Comparison of ENCODE assay signal across 26 cellular contexts in genomic region chr5:146440870-146441495, GRCh38. TPM values are rescaled to one million over a fixed set of nuclear protein-coding genes. Genes with fewer than 3 reads are reported as not detected.
A peak's percentile ranks its signal among the peaks of the same experiment; 100 is the strongest.
DNase-seq lines count a peak whose midpoint lies in the region; FAIRE-seq and TF ChIP-seq lines count a peak whose summit lies in the region.
"Had no signal": no experiment of that assay in that cellular context is flagged by ENCODE, and none has a peak within 500 bp of the region (broad histone marks: within the 10 kb centered on the region; RNA-seq: fewer than 3 reads in every experiment).

No MANE protein-coding gene starts in this region.

- no peaks in the 10 kb centered on the region for H3K9me3 ChIP-seq in HEK293 (ENCODE audit: control insufficient read depth, insufficient read depth, low read depth, low read length)
- H3K9me3 ChIP-seq: HAP-1, lower lobe of right lung, mucosa of descending colon, SJCRH30, stomach, tibial artery had no signal

- FAIRE-seq in bronchial epithelial cell (lab: Jason Lieb, UNC) = no peak
- FAIRE-seq: GM18507, RCC 7860 had no signal

- POLR2A ChIA-PET in HEK293 (lab: Yijun Ruan, JAX) = no interaction called here

- DNase-seq in AG20443 (ENCODE audit: low spot score) (peak; percentile 35), bronchial epithelial cell (ENCODE audit: low read depth) (peak; percentile 38), iris pigment epithelial cell (ENCODE audit: low read depth) (peak; percentile 11), amniotic stem cell (lab: John Stamatoyannopoulos, UW) (no peak), activated gamma-delta T cell treated with Interleukin-2 at 50 U/mL for 16 hours (no peak), NCI-H1417 (lab: John Stamatoyannopoulos, UW) (no peak)
- no peak for DNase-seq in activated CD4-positive, CD25-positive, alpha-beta regulatory T cell treated with anti-CD3 and anti-CD28 coated beads, Interleukin-2, amount 50 U/mL, for 72 hours
- DNase-seq: activated CD8-positive, alpha-beta T cell treated with anti-CD3 and anti-CD28 coated beads, Interleukin-2, amount 10 ng/mL, durations not matched to agents 7 days and 5 days; activated T-cell treated with anti-CD3 and anti-CD28 coated beads for 4 hours; CD4-positive, CD25-positive, alpha-beta regulatory T cell; effector CD4-positive, alpha-beta T cell; erythroblast; glutamatergic neuron; kidney glomerular epithelial cell; lower lobe of right lung; mucosa of descending colon; NCI-H1105 treated with DMSO at 0.1 percent for 48 hours; NCI-H524 treated with DMSO at 0.1 percent for 48 hours; SJCRH30; stomach; T-helper 1 cell; tibial artery had no signal

- no peak overlapping the region for H3K27ac ChIP-seq in HEK293 (ENCODE audit: extremely low read depth, low read depth, low read length)
- H3K27ac ChIP-seq: lower lobe of right lung, SJCRH30, stomach, tibial artery had no signal

- H3K36me3 ChIP-seq in HEK293 (ENCODE audit: control insufficient read depth in 2 of 2, insufficient read depth in 1 of 2, low read length in 2 of 2) = no peaks in the 10 kb centered on the region
- H3K36me3 ChIP-seq in bronchial epithelial cell (ENCODE audit: control insufficient read depth, insufficient read depth, low read length) = no peaks in the 10 kb centered on the region
- H3K36me3 ChIP-seq: HAP-1, lower lobe of right lung, SJCRH30, stomach, tibial artery had no signal

- no peaks in the 10 kb centered on the region for H3K27me3 ChIP-seq in bronchial epithelial cell (ENCODE audit: control insufficient read depth, insufficient read depth, low read length)

- TF ChIP-seq CTCF in HEK293 (tag by site-specific recombination; IDR thresholded peaks at IDR 0.05) = no peak
- TF ChIP-seq CTCF in bronchial epithelial cell (IDR thresholded peaks at IDR 0.05; ENCODE audit: insufficient read depth, low read length, severe bottlenecking) = no peak

- H3K4me3 ChIP-seq in HEK293 (ENCODE audit: low read depth, low read length) (no peak overlapping the region), bronchial epithelial cell (ENCODE audit: low read depth, low read length) (no peak overlapping the region)
- H3K4me3 ChIP-seq: HAP-1, lower lobe of right lung, mucosa of descending colon, SJCRH30, stomach, tibial artery had no signal

- no peaks in the 10 kb centered on the region for H3K4me1 ChIP-seq in HEK293 (ENCODE audit: control insufficient read depth, insufficient read depth, low read length)
- H3K4me1 ChIP-seq: lower lobe of right lung, SJCRH30, stomach, tibial artery had no signal

- CTCF ChIA-PET in HEK293 (lab: Yijun Ruan, JAX) = interaction anchor here (0.7 kb wide), 1 partner anchor 307 kb away, joined by 4 read pairs; no protein-coding TSS in a partner anchor

TF ChIP-seq in HEK293, 187 proteins besides CTCF, POLR2A, EP300 and RAD21:
- TF ChIP-seq ZBTB17 (tag by site-specific recombination; IDR thresholded peaks at IDR 0.05) (0 out of 2 replicates have a peak, but pooled peaks have one; percentile 11), ZNF202 (tag by site-specific recombination; IDR thresholded peaks at IDR 0.05; ENCODE audit: borderline replicate concordance) (no peak), ZNF37A (tag by site-specific recombination; IDR thresholded peaks at IDR 0.05) (no peak)

RNA-seq across cellular contexts. Expression of gene TCERG1, which starts 6.2 kb away (rescaled TPM):
- total RNA-seq in bronchial epithelial cell = 32.6 and 36.7 TPM in 2 replicates

Comparison
In these comparisons a context has a peak if more than half of its experiments do, and no peak if none do; other contexts are left out.
1. DNase-seq: peak in AG20443 (single experiment), bronchial epithelial cell (single experiment) and iris pigment epithelial cell (single experiment); none in amniotic stem cell (single experiment), activated gamma-delta T cell treated with Interleukin-2 at 50 U/mL for 16 hours (single experiment), NCI-H1417 (0 of 3) and activated CD4-positive, CD25-positive, alpha-beta regulatory T cell treated with anti-CD3 and anti-CD28 coated beads, Interleukin-2, amount 50 U/mL, for 72 hours (single experiment).